Comparison of ENCODE assay signal across 11 cellular contexts in genomic region chr1:119320100-119320499, GRCh38. TPM values are rescaled to one million over a fixed set of nuclear protein-coding genes. Genes with fewer than 3 reads are reported as not detected.
"Had no signal": no experiment of that assay in that cellular context is flagged by ENCODE, and none has a peak within 500 bp of the region (broad histone marks: within the 10 kb centered on the region; RNA-seq: fewer than 3 reads in every experiment).

No MANE protein-coding gene starts in this region.

- ATAC-seq: GM23338, HepG2 had no signal

- H3K4me3 ChIP-seq: GM23338 had no signal

- H2AFZ ChIP-seq: GM23338 had no signal

- FAIRE-seq: H1, H54, HepG2 had no signal

- H3K27ac Mint-ChIP-seq: GM23338, HFFc6, IgD-negative memory B cell had no signal

- H3K9me3 Mint-ChIP-seq: GM23338, H9, HFFc6, IgD-negative memory B cell had no signal

- H3K4me3 Mint-ChIP-seq: GM23338, H9, HFFc6, IgD-negative memory B cell had no signal

- H3K36me3 Mint-ChIP-seq: IgD-negative memory B cell had no signal

- H3K27ac ChIP-seq: HL-60 had no signal

- H3K27me3 Mint-ChIP-seq: IgD-negative memory B cell had no signal

- H3K4me2 ChIP-seq: GM23338 had no signal

- DNase-seq: H9, HCEC 1CT, HFFc6, KG1 had no signal

RNA-seq across cellular contexts. Expression of gene HAO2, which starts 48.5 kb away (rescaled TPM):
- total RNA-seq: GM23338, H1, HFFc6, HT1080 had no signal
- polyA plus RNA-seq: GM23338, H1, IgD-negative memory B cell had no signal
